In genomic region chr14:104040539-104040938, GRCh38 we compare ENCODE assay signal across 35 cellular contexts. TPM values are rescaled to one million over a fixed set of nuclear protein-coding genes. Genes with fewer than 3 reads are reported as not detected.
"Had no signal": no experiment of that assay in that cellular context is flagged by ENCODE, and none has a peak within 500 bp of the region (broad histone marks: within the 10 kb centered on the region; RNA-seq: fewer than 3 reads in every experiment).

No MANE protein-coding gene starts in this region.

- H3K9ac ChIP-seq: neural progenitor cell had no signal

- H3K4me3 ChIP-seq: coronary artery, esophagus muscularis mucosa, gastroesophageal sphincter, heart left ventricle, hepatocyte, lower lobe of right lung, mucosa of descending colon, neural progenitor cell, ovary, psoas muscle, sigmoid colon, stomach, tibial artery had no signal

- H3K27ac ChIP-seq: coronary artery, esophagus muscularis mucosa, foreskin keratinocyte, gastroesophageal sphincter, heart left ventricle, hepatocyte, lower lobe of right lung, neural progenitor cell, ovary, psoas muscle, sigmoid colon, stomach, tibial artery had no signal

- H3K36me3 ChIP-seq: esophagus muscularis mucosa, gastroesophageal sphincter, heart left ventricle, lower lobe of right lung, neural progenitor cell, ovary, sigmoid colon, stomach, tibial artery had no signal

- H3K36me3 Mint-ChIP-seq: memory B cell; mesothelial cell of epicardium; naive thymus-derived CD4-positive, alpha-beta T cell; neural progenitor cell; stimulated activated effector memory CD8-positive, alpha-beta T cell treated with anti-CD3 and anti-CD28 coated beads, Interleukin-12 subunit alpha, Interleukin-12 subunit beta, amount 100 ng/mL, for 72 hours; type B pancreatic cell had no signal

- H3K4me1 ChIP-seq: foreskin keratinocyte, gastroesophageal sphincter, lower lobe of right lung, psoas muscle, sigmoid colon, stomach, tibial artery had no signal

- H3K9me3 Mint-ChIP-seq: memory B cell; mesothelial cell of epicardium; naive thymus-derived CD4-positive, alpha-beta T cell; neural progenitor cell; stimulated activated effector memory CD8-positive, alpha-beta T cell treated with anti-CD3 and anti-CD28 coated beads, Interleukin-12 subunit alpha, Interleukin-12 subunit beta, amount 100 ng/mL, for 72 hours; type B pancreatic cell had no signal

- ATAC-seq: foreskin keratinocyte; gastroesophageal sphincter; heart left ventricle; left ventricle myocardium superior; lower lobe of right lung; mucosa of descending colon; naive thymus-derived CD4-positive, alpha-beta T cell; psoas muscle; right cardiac atrium; stimulated activated effector memory CD8-positive, alpha-beta T cell treated with anti-CD3 and anti-CD28 coated beads, Interleukin-12 subunit alpha, Interleukin-12 subunit beta, amount 100 ng/mL, for 72 hours had no signal

- H3K27me3 ChIP-seq: hepatocyte, neural progenitor cell, ovary had no signal

- FAIRE-seq: endothelial cell of umbilical vein had no signal

- H3K4me1 Mint-ChIP-seq: memory B cell; naive thymus-derived CD4-positive, alpha-beta T cell; stimulated activated effector memory CD8-positive, alpha-beta T cell treated with anti-CD3 and anti-CD28 coated beads, Interleukin-12 subunit alpha, Interleukin-12 subunit beta, amount 100 ng/mL, for 72 hours had no signal

- H3K4me2 ChIP-seq: hepatocyte, neural progenitor cell had no signal

- H3K79me2 ChIP-seq: hepatocyte had no signal

- H3K4me3 Mint-ChIP-seq: memory B cell; mesothelial cell of epicardium; naive thymus-derived CD4-positive, alpha-beta T cell; nephron; neural progenitor cell; stimulated activated effector memory CD8-positive, alpha-beta T cell treated with anti-CD3 and anti-CD28 coated beads, Interleukin-12 subunit alpha, Interleukin-12 subunit beta, amount 100 ng/mL, for 72 hours; type B pancreatic cell had no signal

- DNase-seq: dermis blood vessel endothelial cell; effector memory CD4-positive, alpha-beta T cell; foreskin keratinocyte; heart left ventricle; immature natural killer cell; islet precursor cell; kidney glomerular epithelial cell; left ventricle myocardium superior; lower lobe of right lung; mucosa of descending colon; naive thymus-derived CD4-positive, alpha-beta T cell; occipital lobe; ovary; posterior cingulate gyrus; psoas muscle; right cardiac atrium; sigmoid colon; stimulated activated CD4-positive, alpha-beta T cell treated with anti-CD3 and anti-CD28 coated beads, Interleukin-2, amount 100 ng/mL, for 24 hours; stimulated activated CD4-positive, alpha-beta T cell treated with anti-CD3 and anti-CD28 coated beads, Interleukin-4, amount 100 ng/mL, for 24 hours; stimulated activated naive CD4-positive, alpha-beta T cell treated with Interleukin-2 at 50 U/mL for 16 hours; stomach; tibial artery had no signal

- H3K27ac Mint-ChIP-seq: immature natural killer cell; memory B cell; mesothelial cell of epicardium; nephron; neural progenitor cell; stimulated activated effector memory CD8-positive, alpha-beta T cell treated with anti-CD3 and anti-CD28 coated beads, Interleukin-12 subunit alpha, Interleukin-12 subunit beta, amount 100 ng/mL, for 72 hours; type B pancreatic cell had no signal

RNA-seq across cellular contexts. Expression of gene ASPG, which starts 45.0 kb away (rescaled TPM):
- total RNA-seq: dermis blood vessel endothelial cell, endothelial cell of umbilical vein, epithelial cell of proximal tubule, fibroblast of lung had no signal
- polyA plus RNA-seq: endothelial cell of umbilical vein; fibroblast of lung; immature natural killer cell; naive thymus-derived CD4-positive, alpha-beta T cell had no signal
